In the genomic region with DNA sequence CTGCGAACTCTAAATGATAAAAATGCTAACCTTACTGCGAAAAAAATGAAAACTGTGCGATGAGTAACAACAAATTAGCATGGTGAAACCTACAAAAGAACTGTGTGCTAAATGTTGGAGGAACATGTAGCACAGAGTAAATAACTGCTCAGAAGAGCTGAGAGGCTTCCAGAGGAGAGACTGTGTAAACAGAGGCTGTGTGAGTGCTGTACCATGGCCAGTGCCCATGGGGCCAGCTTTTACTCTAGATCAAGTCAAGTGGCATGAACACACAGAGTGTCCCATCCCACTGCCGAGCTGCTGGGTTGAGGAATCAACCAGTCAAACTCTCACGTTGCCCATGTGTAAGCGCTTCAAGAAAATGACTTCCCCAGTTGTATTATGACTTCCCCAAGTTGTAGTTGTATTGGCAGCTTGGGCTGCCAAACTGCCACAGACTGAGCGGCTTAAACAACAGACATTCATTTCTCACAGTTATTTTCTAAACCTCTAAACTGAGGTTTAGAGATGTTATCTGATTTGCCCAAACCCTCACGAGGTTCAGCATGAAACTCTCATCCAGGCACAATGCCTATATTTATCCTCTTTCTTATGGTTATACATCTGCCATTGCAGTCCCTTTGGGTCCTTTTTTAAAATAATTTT, we compare ENCODE assay signal across 22 cellular contexts.
"Had no signal": no experiment of that assay in that cellular context is flagged by ENCODE, and none has a peak within 500 bp of the region (broad histone marks: within the 10 kb centered on the region; RNA-seq: fewer than 3 reads in every experiment).

No MANE protein-coding gene starts in this region.

- H3K4me3 Mint-ChIP-seq: activated CD4-positive, alpha-beta memory T cell treated with anti-CD3 and anti-CD28 coated beads for 36 hours; activated naive CD4-positive, alpha-beta T cell treated with anti-CD3 and anti-CD28 coated beads, Interleukin-2, amount 50 U/mL, for 24 hours; activated T-helper 1 cell treated with anti-CD3 and anti-CD28 coated beads, Interleukin-12 subunit alpha, Interleukin-12 subunit beta, Interleukin-2, Interleukin-4 antibody, amounts not matched to agents 30 ng/mL and 10 ng/mL and 1 ng/mL, durations not matched to agents 14 hours and 24 hours and 36 hours; brain; dendritic cell treated with granulocyte-macrophage colony-stimulating factor and Interleukin-4, amounts not matched to agents 40 ng/mL and 50 ng/mL, for 4 days; neural progenitor cell; T-helper 17 cell had no signal

- H3K4me1 ChIP-seq: foreskin keratinocyte, lower lobe of right lung, neural progenitor cell, prostate gland, spleen had no signal

- H3K9ac ChIP-seq: neural progenitor cell had no signal

- H3K36me3 ChIP-seq: lower lobe of right lung, neural progenitor cell, prostate gland, spleen, thoracic aorta had no signal

- H3K4me1 Mint-ChIP-seq: brain, neural progenitor cell, T-helper 17 cell had no signal

- H3K27me3 ChIP-seq: foreskin keratinocyte, neural progenitor cell, spleen had no signal

- H3K4me2 ChIP-seq: neural progenitor cell had no signal

- H2AFZ ChIP-seq: neural progenitor cell had no signal

- H3K36me3 Mint-ChIP-seq: activated CD4-positive, alpha-beta memory T cell treated with anti-CD3 and anti-CD28 coated beads for 36 hours; activated naive CD4-positive, alpha-beta T cell treated with anti-CD3 and anti-CD28 coated beads, Interleukin-2, amount 50 U/mL, for 24 hours; brain; neural progenitor cell had no signal

- H3K27ac ChIP-seq: foreskin keratinocyte, lower lobe of right lung, neural progenitor cell, prostate gland, spleen, thoracic aorta had no signal

- H3K27me3 Mint-ChIP-seq: activated CD4-positive, alpha-beta memory T cell treated with anti-CD3 and anti-CD28 coated beads for 36 hours; brain; dendritic cell treated with granulocyte-macrophage colony-stimulating factor and Interleukin-4, amounts not matched to agents 40 ng/mL and 50 ng/mL, for 4 days; T-helper 17 cell had no signal

- DNase-seq: activated CD4-positive, alpha-beta memory T cell treated with anti-CD3 and anti-CD28 coated beads for 36 hours; activated CD4-positive, alpha-beta T cell treated with anti-CD3 and anti-CD28 coated beads for 4 hours; activated CD4-positive, CD25-positive, alpha-beta regulatory T cell; activated gamma-delta T cell; aorta; effector CD4-positive, alpha-beta T cell; foreskin keratinocyte; kidney; lower lobe of right lung; mesendoderm; mucosa of descending colon; spleen; stimulated activated CD4-positive, alpha-beta T cell treated with anti-CD3 and anti-CD28 coated beads, Interleukin-4, amount 100 ng/mL, for 24 hours; stimulated activated naive CD4-positive, alpha-beta T cell treated with Interleukin-2 at 50 U/mL for 16 hours; T-helper 17 cell had no signal

- H3K27ac Mint-ChIP-seq: activated CD4-positive, alpha-beta memory T cell treated with anti-CD3 and anti-CD28 coated beads for 36 hours; activated naive CD4-positive, alpha-beta T cell treated with anti-CD3 and anti-CD28 coated beads, Interleukin-2, amount 50 U/mL, for 24 hours; activated T-helper 1 cell treated with anti-CD3 and anti-CD28 coated beads, Interleukin-12 subunit alpha, Interleukin-12 subunit beta, Interleukin-2, Interleukin-4 antibody, amounts not matched to agents 30 ng/mL and 10 ng/mL and 1 ng/mL, durations not matched to agents 14 hours and 24 hours and 36 hours; brain; dendritic cell treated with granulocyte-macrophage colony-stimulating factor and Interleukin-4, amounts not matched to agents 40 ng/mL and 50 ng/mL, for 4 days; neural progenitor cell; T-helper 17 cell had no signal

- H3K9me3 ChIP-seq: lower lobe of right lung, mucosa of descending colon, prostate gland, thoracic aorta had no signal

- H3K9me3 Mint-ChIP-seq: brain had no signal

- H3K4me3 ChIP-seq: lower lobe of right lung, mucosa of descending colon, neural progenitor cell, prostate gland, spleen, thoracic aorta had no signal

- ATAC-seq: foreskin keratinocyte, mucosa of descending colon, T-helper 17 cell had no signal
